ENCODE assay signal across 1 cellular context in the genomic region with DNA sequence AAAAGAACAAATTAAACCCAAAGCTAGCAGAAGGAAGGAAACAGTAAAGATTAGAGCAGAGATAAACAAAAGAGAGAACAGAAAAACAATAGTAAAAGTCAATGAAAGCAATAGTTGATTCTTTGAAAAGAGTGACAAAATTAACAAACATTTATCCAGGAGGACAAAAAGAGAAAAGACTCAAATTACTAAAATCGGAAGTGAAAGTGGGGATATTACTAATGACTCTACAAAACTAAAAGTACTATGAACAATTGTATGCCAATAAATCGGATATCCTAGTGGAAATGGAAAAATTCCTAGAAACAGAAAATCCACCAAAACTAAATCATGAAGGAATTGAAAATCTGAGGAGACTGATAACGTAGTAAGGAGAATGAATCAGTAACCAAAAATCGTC.
TF ChIP-seq lines count a peak whose summit lies in the region.

No MANE protein-coding gene starts in this region.

TF ChIP-seq in GM12878, 131 proteins besides CTCF, POLR2A, EP300 and RAD21:
- TF ChIP-seq, protein P1, sequence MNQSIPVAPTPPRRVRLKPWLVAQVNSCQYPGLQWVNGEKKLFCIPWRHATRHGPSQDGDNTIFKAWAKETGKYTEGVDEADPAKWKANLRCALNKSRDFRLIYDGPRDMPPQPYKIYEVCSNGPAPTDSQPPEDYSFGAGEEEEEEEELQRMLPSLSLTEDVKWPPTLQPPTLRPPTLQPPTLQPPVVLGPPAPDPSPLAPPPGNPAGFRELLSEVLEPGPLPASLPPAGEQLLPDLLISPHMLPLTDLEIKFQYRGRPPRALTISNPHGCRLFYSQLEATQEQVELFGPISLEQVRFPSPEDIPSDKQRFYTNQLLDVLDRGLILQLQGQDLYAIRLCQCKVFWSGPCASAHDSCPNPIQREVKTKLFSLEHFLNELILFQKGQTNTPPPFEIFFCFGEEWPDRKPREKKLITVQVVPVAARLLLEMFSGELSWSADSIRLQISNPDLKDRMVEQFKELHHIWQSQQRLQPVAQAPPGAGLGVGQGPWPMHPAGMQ (IDR thresholded peaks at IDR 0.05; ENCODE audit: borderline replicate concordance) = no peak
- peak; percentile 70 to 77; a peak in 3 of 4 replicates for TF ChIP-seq IKZF2 (IDR thresholded peaks at IDR 0.05)
- TF ChIP-seq RAD51 (IDR thresholded peaks at IDR 0.05) = no peak
- TF ChIP-seq, protein P2, sequence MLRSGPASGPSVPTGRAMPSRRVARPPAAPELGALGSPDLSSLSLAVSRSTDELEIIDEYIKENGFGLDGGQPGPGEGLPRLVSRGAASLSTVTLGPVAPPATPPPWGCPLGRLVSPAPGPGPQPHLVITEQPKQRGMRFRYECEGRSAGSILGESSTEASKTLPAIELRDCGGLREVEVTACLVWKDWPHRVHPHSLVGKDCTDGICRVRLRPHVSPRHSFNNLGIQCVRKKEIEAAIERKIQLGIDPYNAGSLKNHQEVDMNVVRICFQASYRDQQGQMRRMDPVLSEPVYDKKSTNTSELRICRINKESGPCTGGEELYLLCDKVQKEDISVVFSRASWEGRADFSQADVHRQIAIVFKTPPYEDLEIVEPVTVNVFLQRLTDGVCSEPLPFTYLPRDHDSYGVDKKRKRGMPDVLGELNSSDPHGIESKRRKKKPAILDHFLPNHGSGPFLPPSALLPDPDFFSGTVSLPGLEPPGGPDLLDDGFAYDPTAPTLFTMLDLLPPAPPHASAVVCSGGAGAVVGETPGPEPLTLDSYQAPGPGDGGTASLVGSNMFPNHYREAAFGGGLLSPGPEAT (IDR thresholded peaks at IDR 0.05; ENCODE audit: low read depth) = 0 out of 2 replicates have a peak, but pooled peaks have one; percentile 34
- TF ChIP-seq PAX5 (IDR thresholded peaks at IDR 0.05; ENCODE audit: borderline replicate concordance, low read depth, low read length) = no peak
- TF ChIP-seq, protein P3, sequence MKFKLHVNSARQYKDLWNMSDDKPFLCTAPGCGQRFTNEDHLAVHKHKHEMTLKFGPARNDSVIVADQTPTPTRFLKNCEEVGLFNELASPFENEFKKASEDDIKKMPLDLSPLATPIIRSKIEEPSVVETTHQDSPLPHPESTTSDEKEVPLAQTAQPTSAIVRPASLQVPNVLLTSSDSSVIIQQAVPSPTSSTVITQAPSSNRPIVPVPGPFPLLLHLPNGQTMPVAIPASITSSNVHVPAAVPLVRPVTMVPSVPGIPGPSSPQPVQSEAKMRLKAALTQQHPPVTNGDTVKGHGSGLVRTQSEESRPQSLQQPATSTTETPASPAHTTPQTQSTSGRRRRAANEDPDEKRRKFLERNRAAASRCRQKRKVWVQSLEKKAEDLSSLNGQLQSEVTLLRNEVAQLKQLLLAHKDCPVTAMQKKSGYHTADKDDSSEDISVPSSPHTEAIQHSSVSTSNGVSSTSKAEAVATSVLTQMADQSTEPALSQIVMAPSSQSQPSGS (IDR thresholded peaks at IDR 0.05; ENCODE audit: low read length) = 0 out of 2 replicates have a peak, but pooled peaks have one; percentile 21
- TF ChIP-seq MTA2 (IDR thresholded peaks at IDR 0.05; ENCODE audit: low read depth) = peak; percentile 52
- no peak for TF ChIP-seq MEF2B (IDR thresholded peaks at IDR 0.05; ENCODE audit: partially characterized antibody, poor library complexity, severe bottlenecking)
- no peak for TF ChIP-seq RCOR1 (conservative IDR thresholded peaks at IDR 0.05; ENCODE audit: low read depth, low read length)
- TF ChIP-seq NFYA (IDR thresholded peaks at IDR 0.05; ENCODE audit: borderline replicate concordance, low read depth, low read length) = no peak
- no peak for TF ChIP-seq CBX5 (IDR thresholded peaks at IDR 0.05; ENCODE audit: low read depth)
- TF ChIP-seq, protein P4, sequence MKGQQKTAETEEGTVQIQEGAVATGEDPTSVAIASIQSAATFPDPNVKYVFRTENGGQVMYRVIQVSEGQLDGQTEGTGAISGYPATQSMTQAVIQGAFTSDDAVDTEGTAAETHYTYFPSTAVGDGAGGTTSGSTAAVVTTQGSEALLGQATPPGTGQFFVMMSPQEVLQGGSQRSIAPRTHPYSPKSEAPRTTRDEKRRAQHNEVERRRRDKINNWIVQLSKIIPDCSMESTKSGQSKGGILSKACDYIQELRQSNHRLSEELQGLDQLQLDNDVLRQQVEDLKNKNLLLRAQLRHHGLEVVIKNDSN (IDR thresholded peaks at IDR 0.05; ENCODE audit: borderline replicate concordance, extremely low read length, insufficient read depth, low read depth, low read length) = no peak
- TF ChIP-seq, protein P5, sequence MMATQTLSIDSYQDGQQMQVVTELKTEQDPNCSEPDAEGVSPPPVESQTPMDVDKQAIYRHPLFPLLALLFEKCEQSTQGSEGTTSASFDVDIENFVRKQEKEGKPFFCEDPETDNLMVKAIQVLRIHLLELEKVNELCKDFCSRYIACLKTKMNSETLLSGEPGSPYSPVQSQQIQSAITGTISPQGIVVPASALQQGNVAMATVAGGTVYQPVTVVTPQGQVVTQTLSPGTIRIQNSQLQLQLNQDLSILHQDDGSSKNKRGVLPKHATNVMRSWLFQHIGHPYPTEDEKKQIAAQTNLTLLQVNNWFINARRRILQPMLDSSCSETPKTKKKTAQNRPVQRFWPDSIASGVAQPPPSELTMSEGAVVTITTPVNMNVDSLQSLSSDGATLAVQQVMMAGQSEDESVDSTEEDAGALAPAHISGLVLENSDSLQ (IDR thresholded peaks at IDR 0.05) = no peak
- TF ChIP-seq SRF (IDR thresholded peaks at IDR 0.05; ENCODE audit: low read depth in 2 of 2, low read length in 2 of 2) = no peak
- TF ChIP-seq HDAC6 (IDR thresholded peaks at IDR 0.05; ENCODE audit: unreplicated experiment) = no peak
- no peak for TF ChIP-seq TAF1 (IDR thresholded peaks at IDR 0.05; ENCODE audit: borderline replicate concordance, low read depth, low read length)
- no peak for TF ChIP-seq CEBPB (IDR thresholded peaks at IDR 0.05; ENCODE audit: borderline replicate concordance in 1 of 2, low read depth in 2 of 2, low read length in 2 of 2)
- TF ChIP-seq BHLHE40 (IDR thresholded peaks at IDR 0.05; ENCODE audit: borderline replicate concordance in 1 of 2, low read depth in 2 of 2, low read length in 1 of 2) = no peak
- TF ChIP-seq JUND (IDR thresholded peaks at IDR 0.05; ENCODE audit: low read depth, low read length) = no peak
- peak; percentile 90 for TF ChIP-seq JUNB (IDR thresholded peaks at IDR 0.05)
- TF ChIP-seq NFIC (IDR thresholded peaks at IDR 0.05; ENCODE audit: low read depth, low read length) = peak; percentile 56; the same call in 1 of the 2 replicates
- TF ChIP-seq, protein P6, sequence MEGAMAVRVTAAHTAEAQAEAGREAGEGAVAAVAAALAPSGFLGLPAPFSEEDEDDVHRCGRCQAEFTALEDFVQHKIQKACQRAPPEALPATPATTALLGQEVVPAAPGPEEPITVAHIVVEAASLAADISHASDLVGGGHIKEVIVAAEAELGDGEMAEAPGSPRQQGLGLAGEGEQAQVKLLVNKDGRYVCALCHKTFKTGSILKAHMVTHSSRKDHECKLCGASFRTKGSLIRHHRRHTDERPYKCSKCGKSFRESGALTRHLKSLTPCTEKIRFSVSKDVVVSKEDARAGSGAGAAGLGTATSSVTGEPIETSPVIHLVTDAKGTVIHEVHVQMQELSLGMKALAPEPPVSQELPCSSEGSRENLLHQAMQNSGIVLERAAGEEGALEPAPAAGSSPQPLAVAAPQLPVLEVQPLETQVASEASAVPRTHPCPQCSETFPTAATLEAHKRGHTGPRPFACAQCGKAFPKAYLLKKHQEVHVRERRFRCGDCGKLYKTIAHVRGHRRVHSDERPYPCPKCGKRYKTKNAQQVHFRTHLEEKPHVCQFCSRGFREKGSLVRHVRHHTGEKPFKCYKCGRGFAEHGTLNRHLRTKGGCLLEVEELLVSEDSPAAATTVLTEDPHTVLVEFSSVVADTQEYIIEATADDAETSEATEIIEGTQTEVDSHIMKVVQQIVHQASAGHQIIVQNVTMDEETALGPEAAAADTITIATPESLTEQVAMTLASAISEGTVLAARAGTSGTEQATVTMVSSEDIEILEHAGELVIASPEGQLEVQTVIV (IDR thresholded peaks at IDR 0.05; ENCODE audit: borderline replicate concordance, partially characterized antibody) = no peak
- TF ChIP-seq NFXL1 (IDR thresholded peaks at IDR 0.05; ENCODE audit: borderline replicate concordance) = no peak
- no peak for TF ChIP-seq EZH2 (IDR thresholded peaks at IDR 0.05; ENCODE audit: borderline replicate concordance, control insufficient read depth, low read depth, low read length)
- no peak for TF ChIP-seq KDM1A (IDR thresholded peaks at IDR 0.05; ENCODE audit: borderline replicate concordance)
- no peak for TF ChIP-seq KLF5 (IDR thresholded peaks at IDR 0.05; ENCODE audit: partially characterized antibody)
